23 cellular contexts compared by ENCODE assay signal in genomic region chr5:58074222-58074621, GRCh38.
"Had no signal": no experiment of that assay in that cellular context is flagged by ENCODE, and none has a peak within 500 bp of the region (broad histone marks: within the 10 kb centered on the region; RNA-seq: fewer than 3 reads in every experiment).

No MANE protein-coding gene starts in this region.

- H3K36me3 ChIP-seq: adrenal gland, ascending aorta, esophagus muscularis mucosa, lower lobe of right lung, neural progenitor cell, sigmoid colon, thoracic aorta, upper lobe of left lung had no signal

- H3K4me1 ChIP-seq: adrenal gland had no signal

- H3K27me3 ChIP-seq: adrenal gland, ascending aorta, esophagus muscularis mucosa, neural progenitor cell, sigmoid colon, upper lobe of left lung had no signal

- H3K27ac ChIP-seq: adrenal gland, ascending aorta, esophagus muscularis mucosa, lower lobe of right lung, neural progenitor cell, sigmoid colon, thoracic aorta, upper lobe of left lung had no signal

- DNase-seq: activated B cell treated with CpG ODN at 0.5 μM for 24 hours; activated CD4-positive, alpha-beta T cell treated with anti-CD3 and anti-CD28 coated beads for 36 hours; activated CD4-positive, alpha-beta T cell treated with anti-CD3 and anti-CD28 coated beads, Interleukin-2, amount 50 U/mL, for 48 hours; activated CD8-positive, alpha-beta memory T cell treated with anti-CD3 and anti-CD28 coated beads, Interleukin-2, amount 50 U/mL, for 48 hours; activated naive CD4-positive, alpha-beta T cell; activated T-cell treated with anti-CD3 and anti-CD28 coated beads, Interleukin-2, amount 50 U/mL, for 4 hours; adrenal gland; central memory CD4-positive, alpha-beta T cell; glutamatergic neuron; islet precursor cell; left cardiac atrium; lower lobe of right lung; naive thymus-derived CD4-positive, alpha-beta T cell; sigmoid colon; stimulated activated CD4-positive, alpha-beta T cell treated with anti-CD3 and anti-CD28 coated beads, Interleukin-2, amount 100 ng/mL, for 48 hours; stimulated activated CD8-positive, alpha-beta memory T cell treated with anti-CD3 and anti-CD28 coated beads, Interleukin-4, amount 100 ng/mL, for 48 hours; stimulated activated naive CD4-positive, alpha-beta T cell; T-helper 17 cell; upper lobe of left lung had no signal

- H2AFZ ChIP-seq: neural progenitor cell had no signal

- H3K9me3 ChIP-seq: adrenal gland, ascending aorta, esophagus muscularis mucosa, lower lobe of right lung, sigmoid colon, thoracic aorta had no signal

- H3K4me3 ChIP-seq: adrenal gland, ascending aorta, esophagus muscularis mucosa, lower lobe of right lung, neural progenitor cell, sigmoid colon, thoracic aorta, upper lobe of left lung had no signal

- H3K4me2 ChIP-seq: neural progenitor cell had no signal
